In genomic region chr2:162473-163135, GRCh38 we compare ENCODE assay signal across 1 cellular context.
TF ChIP-seq lines count a peak whose summit lies in the region.

No MANE protein-coding gene starts in this region.

TF ChIP-seq in GM23338, 12 proteins besides CTCF, POLR2A, EP300 and RAD21 (continued from another document):
- TF ChIP-seq ZNF462 (CRISPR knock-in tag; IDR thresholded peaks at IDR 0.05) (no peak), ZNF331 (CRISPR knock-in tag; IDR thresholded peaks at IDR 0.05; ENCODE audit: low read depth) (no peak), CREB1 (CRISPR knock-in tag; IDR thresholded peaks at IDR 0.05; ENCODE audit: low read depth) (no peak), REST (IDR thresholded peaks at IDR 0.05; ENCODE audit: unreplicated experiment) (no peak), NANOG (IDR thresholded peaks at IDR 0.05; ENCODE audit: borderline replicate concordance) (no peak), ETS1 (IDR thresholded peaks at IDR 0.05) (no peak), EZH2 (IDR thresholded peaks at IDR 0.05; ENCODE audit: low read depth, unreplicated experiment) (no peak), JUNB (IDR thresholded peaks at IDR 0.05; ENCODE audit: unreplicated experiment) (no peak), EZH2phosphoT487 (IDR thresholded peaks at IDR 0.05; ENCODE audit: unreplicated experiment) (no peak)
TF ChIP-seq in GM23338: peak in this region for 0.
